ENCODE assay signal across 8 cellular contexts in the genomic region with DNA sequence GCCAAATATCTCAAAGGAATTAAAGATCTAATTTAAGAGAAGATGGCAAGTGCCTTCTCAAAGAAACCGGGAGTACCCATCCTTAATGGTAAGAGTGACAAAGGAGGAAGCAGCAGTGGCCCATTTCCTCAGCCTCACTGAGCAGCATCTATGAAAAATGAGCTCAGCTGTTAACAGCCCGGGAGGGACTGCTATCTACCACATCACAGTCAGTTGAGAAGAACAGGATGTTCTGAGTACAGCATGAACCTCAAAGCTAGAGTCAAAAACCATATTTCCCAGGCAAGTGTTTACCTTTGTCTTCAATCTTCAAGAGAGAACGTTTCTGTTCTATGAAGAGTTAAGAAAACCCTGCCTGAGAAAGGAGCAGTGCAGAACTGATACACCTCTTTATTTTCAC.
DNase-seq lines count a peak whose midpoint lies in the region; ATAC-seq, FAIRE-seq and TF ChIP-seq lines count a peak whose summit lies in the region.

No MANE protein-coding gene starts in this region.

- ATAC-seq in GM21576 (IDR thresholded peaks at IDR 0.05; ENCODE audit: unreplicated experiment) (peak; percentile 69), GM12878 (peak; percentile 80)

- POLR2A ChIA-PET in GM12878 (lab: Charles Lee): interaction anchor here (0.6 to 3.7 kb wide), 15 partner anchors 9 to 435 kb away, joined by 3 to 18 read pairs (median 5); partner anchors contain the start of gene BTG1

- SMC1A ChIA-PET in GM12878 (lab: Charles Lee; ENCODE audit: uncharacterized antibody, unreplicated experiment): interaction anchor here (0.7 to 6.7 kb wide), 39 partner anchors 9 to 540 kb away, joined by 3 to 79 read pairs (median 5); partner anchors contain the start of gene BTG1

- peaks cover 5% of the 10 kb centered on the region for H3K9me3 ChIP-seq in GM12878 (replicated peaks; ENCODE audit: control insufficient read depth, insufficient read depth, low read length)

- WGBS in GM12878 (ENCODE audit: insufficient coverage, insufficient replicate concordance, low lambda C conversion rate, missing lambda C conversion rate): 0% methylated on average over 3 of the region's 3 CpGs

- TF ChIP-seq POLR2A in GM12878 (IDR thresholded peaks at IDR 0.05; ENCODE audit: low read depth, low read length): no peak

- peak overlapping the region; percentile 35 for H2AFZ ChIP-seq in GM12878 (ENCODE audit: control insufficient read depth, low read depth, low read length)

- BruUV-seq in GM12878 (replicated peaks; lab: Mats Ljungman, UMichigan): no TSS peak

- H3K27me3 ChIP-seq in GM06990 (replicated peaks; ENCODE audit: control insufficient read depth, insufficient read depth, low read length) (no peaks in the 10 kb centered on the region), GM12878 (replicated peaks in 1 of 2; ENCODE audit: control insufficient read depth in 2 of 2, insufficient read depth in 2 of 2, low read length in 1 of 2) (no peaks in the 10 kb centered on the region)

- H3K9ac ChIP-seq in GM12878 (ENCODE audit: control insufficient read depth, insufficient read depth, low read length): no peak overlapping the region

- in situ Hi-C loops in GM12878 (cut with MboI): no loop called here

- H3K4me3 ChIP-seq in GM06990 (replicated peaks; ENCODE audit: low read depth, low read length) (no peak overlapping the region), GM12878 (no peak overlapping the region)

- no peaks in the 10 kb centered on the region for H4K20me1 ChIP-seq in GM12878 (ENCODE audit: control insufficient read depth, insufficient read depth)

- intact Hi-C loops in GM12878 (cut with micrococcal nuclease; ENCODE audit: unreplicated experiment): loop anchor here (5.0 to 10.0 kb wide), 4 partner anchors 218 to 544 kb away; no protein-coding TSS in a partner anchor

- no peaks in the 10 kb centered on the region for H3K79me2 ChIP-seq in GM12878 (ENCODE audit: control insufficient read depth, insufficient read depth, low read length)

- peak; percentile 75 for FAIRE-seq in GM12878 (lab: Jason Lieb, UNC)

- H3K4me1 ChIP-seq in GM12878 (ENCODE audit: control insufficient read depth, insufficient read depth, low read length): peaks cover 15% of the 10 kb centered on the region

- TF ChIP-seq CTCF in GM06990 (IDR thresholded peaks at IDR 0.05; ENCODE audit: insufficient read depth, low read length, poor library complexity, severe bottlenecking) (no peak), GM12878 (IDR thresholded peaks at IDR 0.05 in 2 of 3, conservative IDR thresholded peaks at IDR 0.05 in 1 of 3; ENCODE audit: control insufficient read depth in 2 of 3, extremely low read depth in 1 of 3, insufficient read depth in 1 of 3, low read depth in 3 of 3, low read length in 3 of 3) (no peak)

- peak; percentile 8 to 60; a peak in 2 of 4 replicates for TF ChIP-seq EP300 in GM12878 (IDR thresholded peaks at IDR 0.05; ENCODE audit: borderline replicate concordance in 1 of 2, control insufficient read depth in 1 of 2, low read depth in 2 of 2, low read length in 2 of 2)

- H3K4me2 ChIP-seq in GM12878 (ENCODE audit: control insufficient read depth, insufficient read depth): peak overlapping the region; percentile 12; the same call in 1 of the 2 replicates

- no peaks in the 10 kb centered on the region for H3K36me3 ChIP-seq in GM06990 (ENCODE audit: control insufficient read depth, insufficient read depth, low read length)
- H3K36me3 ChIP-seq in GM12878 (ENCODE audit: control insufficient read depth in 2 of 2, insufficient read depth in 2 of 2, low read length in 1 of 2): no peaks in the 10 kb centered on the region

- peak; percentile 23; the same call in 1 of the 2 replicates for TF ChIP-seq RAD21 in GM12878 (IDR thresholded peaks at IDR 0.05; ENCODE audit: insufficient read depth, low read depth, low read length)

- DNase-seq in GM06990 (ENCODE audit: extremely low read depth, insufficient read length) (peak; percentile 26), NCI-H69 (lab: John Stamatoyannopoulos, UW) (peak; percentile 69), GM12878 (ENCODE audit: low read depth, low spot score) (peak; percentile 88), myocyte (ENCODE audit: low read depth) (peak; percentile 35), epidermal melanocyte (ENCODE audit: insufficient read length, low spot score) (no peak), RKO (ENCODE audit: low spot score) (no peak), DMS 273 (lab: John Stamatoyannopoulos, UW; ENCODE audit: unreplicated experiment) (no peak)

- H3K27ac ChIP-seq in GM12878 (ENCODE audit: control insufficient read depth, insufficient read depth): peak overlapping the region; percentile 62

- CTCF ChIA-PET in GM12878 (lab: Yijun Ruan, JAX): interaction anchor here (0.6 to 2.5 kb wide), 15 partner anchors 9 to 649 kb away, joined by 3 to 11 read pairs (median 5); no protein-coding TSS in a partner anchor

- RAD21 ChIA-PET in GM12878 (lab: Charles Lee; ENCODE audit: unreplicated experiment): interaction anchor here (0.6 to 7.6 kb wide), 39 partner anchors 9 to 534 kb away, joined by 3 to 71 read pairs (median 5); partner anchors contain the start of gene BTG1

TF ChIP-seq in GM12878, 131 proteins besides CTCF, POLR2A, EP300 and RAD21 (continues in another document):
- TF ChIP-seq CEBPB (IDR thresholded peaks at IDR 0.05; ENCODE audit: borderline replicate concordance in 1 of 2, low read depth in 2 of 2, low read length in 2 of 2) (no peak), NFXL1 (IDR thresholded peaks at IDR 0.05; ENCODE audit: borderline replicate concordance) (no peak), SREBF1 (IDR thresholded peaks at IDR 0.05; ENCODE audit: low read length) (no peak), NKRF (conservative IDR thresholded peaks at IDR 0.05) (no peak), ELK1 (IDR thresholded peaks at IDR 0.05; ENCODE audit: low read depth, low read length) (no peak), ZNF217 (IDR thresholded peaks at IDR 0.05) (no peak), TARDBP (IDR thresholded peaks at IDR 0.05; ENCODE audit: borderline replicate concordance) (no peak), ZBTB33 (IDR thresholded peaks at IDR 0.05) (no peak), IRF3 (IDR thresholded peaks at IDR 0.05) (no peak)
- TF ChIP-seq, protein P1, sequence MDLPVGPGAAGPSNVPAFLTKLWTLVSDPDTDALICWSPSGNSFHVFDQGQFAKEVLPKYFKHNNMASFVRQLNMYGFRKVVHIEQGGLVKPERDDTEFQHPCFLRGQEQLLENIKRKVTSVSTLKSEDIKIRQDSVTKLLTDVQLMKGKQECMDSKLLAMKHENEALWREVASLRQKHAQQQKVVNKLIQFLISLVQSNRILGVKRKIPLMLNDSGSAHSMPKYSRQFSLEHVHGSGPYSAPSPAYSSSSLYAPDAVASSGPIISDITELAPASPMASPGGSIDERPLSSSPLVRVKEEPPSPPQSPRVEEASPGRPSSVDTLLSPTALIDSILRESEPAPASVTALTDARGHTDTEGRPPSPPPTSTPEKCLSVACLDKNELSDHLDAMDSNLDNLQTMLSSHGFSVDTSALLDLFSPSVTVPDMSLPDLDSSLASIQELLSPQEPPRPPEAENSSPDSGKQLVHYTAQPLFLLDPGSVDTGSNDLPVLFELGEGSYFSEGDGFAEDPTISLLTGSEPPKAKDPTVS (IDR thresholded peaks at IDR 0.05; ENCODE audit: low read depth, low read length): no peak

Comparison
In these comparisons a context has a peak if more than half of its experiments do, and no peak if none do; other contexts are left out.
1. DNase-seq: peak in GM06990 (single experiment), NCI-H69 (single experiment), GM12878 (single experiment) and myocyte (single experiment); none in epidermal melanocyte (single experiment), RKO (single experiment) and DMS 273 (single experiment).